In the genomic region with DNA sequence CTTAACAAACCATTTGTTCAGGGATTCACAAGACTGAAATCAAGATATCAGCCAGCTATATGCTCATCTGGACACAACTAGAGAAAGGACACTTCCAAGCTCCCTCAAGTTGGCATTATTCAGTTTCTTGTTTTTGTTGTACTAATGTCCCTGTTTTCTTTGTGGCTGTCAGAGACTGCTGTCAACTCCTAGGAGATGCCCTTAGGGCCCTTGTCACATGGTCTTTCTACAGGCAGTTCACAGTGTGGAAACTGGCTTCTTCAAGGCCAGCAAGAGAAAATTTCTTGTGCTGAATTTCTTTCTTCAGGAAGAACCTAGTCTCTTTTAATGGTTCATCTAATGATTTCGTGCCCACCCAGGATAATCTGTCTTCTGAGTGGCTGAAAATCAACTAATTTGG, we compare ENCODE assay signal across 36 cellular contexts.
"Had no signal": no experiment of that assay in that cellular context is flagged by ENCODE, and none has a peak within 500 bp of the region (broad histone marks: within the 10 kb centered on the region; RNA-seq: fewer than 3 reads in every experiment).

No MANE protein-coding gene starts in this region.

- H3K9me3 ChIP-seq: MG63 had no signal

- H3K4me3 ChIP-seq: MG63 had no signal

- H3K27me3 ChIP-seq: MG63 had no signal

- DNase-seq: Karpas-422, Kasumi-1, MG63, MM.1S, MV-4-11, NCI-H1048, NCI-H1092, NCI-H1092 treated with DMSO at 0.1 percent for 48 hours, NCI-H1105, NCI-H1105 treated with DMSO at 0.1 percent for 48 hours, NCI-H1417, NCI-H1417 treated with DMSO at 0.1 percent for 48 hours, NCI-H1436, NCI-H1436 treated with DMSO at 0.1 percent for 48 hours, NCI-H146, NCI-H1694, NCI-H1694 treated with DMSO at 0.1 percent for 48 hours, NCI-H187, NCI-H187 treated with DMSO at 0.1 percent for 48 hours, NCI-H1930, NCI-H2029, NCI-H2029 treated with DMSO at 0.1 percent for 48 hours, NCI-H2081, NCI-H2081 treated with DMSO at 0.1 percent for 48 hours, NCI-H2107, NCI-H2171, NCI-H2171 treated with DMSO at 0.1 percent for 48 hours, NCI-H2227 treated with DMSO at 0.1 percent for 48 hours, NCI-H226, NCI-H345, NCI-H446, NCI-H446 treated with DMSO at 0.1 percent for 48 hours, NCI-H510A, NCI-H510A treated with DMSO at 0.1 percent for 48 hours, NCI-H524, NCI-H524 treated with DMSO at 0.1 percent for 48 hours had no signal

- H3K36me3 ChIP-seq: MG63 had no signal
